15 cellular contexts compared by ENCODE assay signal in the genomic region with DNA sequence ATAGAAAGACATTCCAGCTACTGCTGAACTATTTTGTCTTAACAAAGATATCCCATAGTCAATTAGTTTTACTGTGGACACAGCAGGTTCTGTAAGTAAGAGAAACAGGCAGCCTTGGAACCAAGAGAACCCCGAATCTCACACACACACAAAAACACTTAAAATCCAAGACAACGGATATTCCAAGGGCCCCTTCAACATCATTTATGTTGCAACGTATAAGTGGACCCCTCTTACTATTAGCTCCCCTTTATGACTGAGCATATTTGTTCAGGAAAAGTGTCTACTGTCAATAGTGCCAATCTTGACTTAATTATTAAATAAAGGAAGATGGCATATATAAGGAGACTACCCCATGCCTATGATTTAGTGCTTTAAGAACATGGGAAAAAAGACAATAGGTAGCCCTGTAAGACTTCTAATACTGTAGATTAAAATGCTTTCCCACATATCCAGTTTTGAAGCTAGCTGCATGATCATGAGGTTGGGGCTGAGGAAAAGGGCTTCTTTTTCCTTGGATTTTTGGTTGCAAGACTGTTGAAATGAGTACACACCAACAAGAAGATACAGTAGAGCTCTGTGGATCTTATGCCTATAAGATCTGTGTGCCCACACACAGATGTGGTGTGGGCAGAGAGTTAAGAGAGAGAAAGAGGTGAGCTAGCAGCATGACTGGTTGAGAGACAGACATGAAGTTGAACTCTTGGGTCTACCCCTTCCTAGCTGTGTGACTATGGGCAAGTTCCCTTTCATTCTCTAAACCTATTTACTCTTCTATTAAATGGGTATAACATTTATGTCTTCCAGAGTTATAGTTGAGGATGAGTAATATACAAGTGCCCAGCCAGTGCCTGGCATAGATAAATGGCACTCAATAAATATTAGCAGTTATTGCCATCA. TPM values are rescaled to one million over a fixed set of nuclear protein-coding genes. Genes with fewer than 3 reads are reported as not detected.
A peak's percentile ranks its signal among the peaks of the same experiment; 100 is the strongest.
DNase-seq lines count a peak whose midpoint lies in the region; ATAC-seq, FAIRE-seq and TF ChIP-seq lines count a peak whose summit lies in the region.
"Had no signal": no experiment of that assay in that cellular context is flagged by ENCODE, and none has a peak within 500 bp of the region (broad histone marks: within the 10 kb centered on the region; RNA-seq: fewer than 3 reads in every experiment).

No MANE protein-coding gene starts in this region.

- SMC1A ChIA-PET in GM12878 (lab: Charles Lee; ENCODE audit: uncharacterized antibody, unreplicated experiment), result interaction anchor here (0.7 to 16.9 kb wide), 16 partner anchors 8 to 99 kb away, joined by 3 to 359 read pairs (median 10); partner anchors contain the start of gene SMIM36

- WGBS in GM12878 (ENCODE audit: insufficient coverage, insufficient replicate concordance, low lambda C conversion rate, missing lambda C conversion rate), result 98% methylated on average over 3 of the region's 3 CpGs

- H4K20me1 ChIP-seq in GM12878 (ENCODE audit: control insufficient read depth, insufficient read depth), result no peaks in the 10 kb centered on the region

- H3K4me3 ChIP-seq in HEK293 (ENCODE audit: low read depth, low read length), result no peak overlapping the region
- H3K4me3 ChIP-seq in GM12878, result peak overlapping the region; percentile 94
- H3K4me3 ChIP-seq: ascending aorta, GM23248 had no signal

- H3K27ac ChIP-seq in HEK293 (ENCODE audit: extremely low read depth, low read depth, low read length) (no peak overlapping the region), GM12878 (ENCODE audit: control insufficient read depth, insufficient read depth) (peak overlapping the region; percentile 91)
- H3K27ac ChIP-seq: ascending aorta, GM23248 had no signal

- H3K4me1 Mint-ChIP-seq in activated CD8-positive, alpha-beta memory T cell treated with anti-CD3 and anti-CD28 coated beads, Interleukin-2, amount 10 ng/mL, durations not matched to agents 7 days and 5 days, result peaks cover 69% of the 10 kb centered on the region

- no peaks in the 10 kb centered on the region for H3K9me3 ChIP-seq in HEK293 (ENCODE audit: control insufficient read depth, insufficient read depth, low read depth, low read length)
- no peaks in the 10 kb centered on the region for H3K9me3 ChIP-seq in GM12878 (replicated peaks; ENCODE audit: control insufficient read depth, insufficient read depth, low read length)
- H3K9me3 ChIP-seq: ascending aorta had no signal

- H2AFZ ChIP-seq in GM12878 (ENCODE audit: control insufficient read depth, low read depth, low read length), result no peak overlapping the region
- H2AFZ ChIP-seq: GM23248 had no signal

- RAD21 ChIA-PET in GM12878 (lab: Charles Lee; ENCODE audit: unreplicated experiment), result interaction anchor here (0.5 to 8.9 kb wide), 17 partner anchors 8 to 428 kb away, joined by 3 to 99 read pairs (median 5); partner anchors contain the start of genes PCTP and SMIM36

- TF ChIP-seq CTCF in HEK293 (tag by site-specific recombination; IDR thresholded peaks at IDR 0.05) (no peak), GM12878 (IDR thresholded peaks at IDR 0.05 in 2 of 3, conservative IDR thresholded peaks at IDR 0.05 in 1 of 3; ENCODE audit: control insufficient read depth in 2 of 3, extremely low read depth in 1 of 3, insufficient read depth in 1 of 3, low read depth in 3 of 3, low read length in 3 of 3) (no peak)

- H3K4me3 Mint-ChIP-seq in activated CD8-positive, alpha-beta memory T cell treated with anti-CD3 and anti-CD28 coated beads, Interleukin-2, amount 10 ng/mL, durations not matched to agents 7 days and 5 days, result peak overlapping the region; percentile 93

- no peaks in the 10 kb centered on the region for H3K9me3 Mint-ChIP-seq in activated CD8-positive, alpha-beta memory T cell treated with anti-CD3 and anti-CD28 coated beads, Interleukin-2, amount 10 ng/mL, durations not matched to agents 7 days and 5 days (ENCODE audit: low read depth)
- H3K9me3 Mint-ChIP-seq: WTC11 had no signal

- peaks cover 54% of the 10 kb centered on the region for H3K36me3 Mint-ChIP-seq in activated CD8-positive, alpha-beta memory T cell treated with anti-CD3 and anti-CD28 coated beads, Interleukin-2, amount 10 ng/mL, durations not matched to agents 7 days and 5 days

- peaks cover 1 to 12% of the 10 kb centered on the region in 2 experiments; a peak in 2 of 3 replicates for H3K36me3 ChIP-seq in HEK293 (ENCODE audit: control insufficient read depth in 2 of 2, insufficient read depth in 1 of 2, low read length in 2 of 2)
- peaks cover 0 to 3% of the 10 kb centered on the region in 2 experiments; a peak in 2 of 4 replicates for H3K36me3 ChIP-seq in GM12878 (ENCODE audit: control insufficient read depth in 2 of 2, insufficient read depth in 2 of 2, low read length in 1 of 2)
- H3K36me3 ChIP-seq: ascending aorta had no signal

- no peak for DNase-seq in activated CD8-positive, alpha-beta memory T cell treated with anti-CD3 and anti-CD28 coated beads, Interleukin-2, amount 10 ng/mL, durations not matched to agents 7 days and 5 days
- DNase-seq in activated CD8-positive, alpha-beta memory T cell treated with anti-CD3 and anti-CD28 coated beads, Interleukin-2, amount 50 U/mL, for 4 hours, result no peak
- DNase-seq in GM12878 (ENCODE audit: low read depth, low spot score), result no peak
- DNase-seq in putamen (ENCODE audit: low spot score), result peak; percentile 40
- no peak for DNase-seq in kidney tubule cell (ENCODE audit: low spot score)
- DNase-seq in G401 (ENCODE audit: low spot score), result no peak
- no peak for DNase-seq in epidermal melanocyte (ENCODE audit: insufficient read length, low spot score)
- DNase-seq: activated T-cell treated with anti-CD3 and anti-CD28 coated beads, Interleukin-2, amount 50 U/mL, for 1 hour; GM23248; NCI-H526 treated with DMSO at 0.1 percent for 48 hours; stimulated activated CD4-positive, alpha-beta T cell treated with anti-CD3 and anti-CD28 coated beads, Interleukin-15, amount 100 ng/mL, for 24 hours had no signal

- intact Hi-C loops in GM12878 (cut with micrococcal nuclease; ENCODE audit: unreplicated experiment), result no loop called here

- no peak for ATAC-seq in activated CD8-positive, alpha-beta memory T cell treated with anti-CD3 and anti-CD28 coated beads, Interleukin-2, amount 10 ng/mL, durations not matched to agents 7 days and 5 days
- no peak; the same call in 2 of the 3 replicates for ATAC-seq in GM12878
- ATAC-seq: WTC11 had no signal

- no peak for TF ChIP-seq EP300 in GM12878 (IDR thresholded peaks at IDR 0.05; ENCODE audit: borderline replicate concordance in 1 of 2, control insufficient read depth in 1 of 2, low read depth in 2 of 2, low read length in 2 of 2)

- H3K9ac ChIP-seq in GM12878 (ENCODE audit: control insufficient read depth, insufficient read depth, low read length), result peak overlapping the region; percentile 99; the same call in 1 of the 2 replicates
- H3K9ac ChIP-seq: GM23248 had no signal

- CTCF ChIA-PET in activated CD8-positive, alpha-beta memory T cell treated with anti-CD3 and anti-CD28 coated beads, Interleukin-2, amount 10 ng/mL, durations not matched to agents 7 days and 5 days (lab: Charles Lee), result interaction anchor here (0.8 to 1.2 kb wide), 2 partner anchors 13 to 97 kb away, joined by 3 to 5 read pairs; no protein-coding TSS in a partner anchor
- CTCF ChIA-PET in HEK293 (lab: Yijun Ruan, JAX) (no interaction called here), GM12878 (lab: Yijun Ruan, JAX) (interaction anchor here (0.6 to 5.3 kb wide), 11 partner anchors 8 to 297 kb away, joined by 3 to 32 read pairs (median 4); partner anchors contain the start of gene SMIM36)

- BruUV-seq in GM12878 (replicated peaks; lab: Mats Ljungman, UMichigan), result no TSS peak

- in situ Hi-C loops in GM12878 (cut with MboI) (no loop called here), G401 (cut with HindIII; ENCODE audit: low sequenced_read_pairs) (no loop called here)

- no peaks in the 10 kb centered on the region for H3K27me3 ChIP-seq in GM12878 (replicated peaks in 1 of 2; ENCODE audit: control insufficient read depth in 2 of 2, insufficient read depth in 2 of 2, low read length in 1 of 2)
- H3K27me3 ChIP-seq: ascending aorta had no signal

- no peak for TF ChIP-seq RAD21 in GM12878 (IDR thresholded peaks at IDR 0.05; ENCODE audit: insufficient read depth, low read depth, low read length)

- peak overlapping the region; percentile 99 for H3K27ac Mint-ChIP-seq in activated CD8-positive, alpha-beta memory T cell treated with anti-CD3 and anti-CD28 coated beads, Interleukin-2, amount 10 ng/mL, durations not matched to agents 7 days and 5 days
- H3K27ac Mint-ChIP-seq: WTC11 had no signal

- H3K4me1 ChIP-seq in HEK293 (ENCODE audit: control insufficient read depth, insufficient read depth, low read length) (peaks cover 7% of the 10 kb centered on the region), GM12878 (ENCODE audit: control insufficient read depth, insufficient read depth, low read length) (peaks cover 18% of the 10 kb centered on the region)
- H3K4me1 ChIP-seq: ascending aorta had no signal

- H3K27me3 Mint-ChIP-seq in activated CD8-positive, alpha-beta memory T cell treated with anti-CD3 and anti-CD28 coated beads, Interleukin-2, amount 10 ng/mL, durations not matched to agents 7 days and 5 days, result peaks cover 12% of the 10 kb centered on the region

- peaks cover 81% of the 10 kb centered on the region for H3K79me2 ChIP-seq in GM12878 (ENCODE audit: control insufficient read depth, insufficient read depth, low read length)

- no peak for TF ChIP-seq POLR2A in GM12878 (IDR thresholded peaks at IDR 0.05; ENCODE audit: low read depth, low read length)

- H3K4me2 ChIP-seq in GM12878 (ENCODE audit: control insufficient read depth, insufficient read depth), result peak overlapping the region; percentile 77

- no peak for FAIRE-seq in GM12878 (lab: Jason Lieb, UNC)
- FAIRE-seq: colon had no signal

- POLR2A ChIA-PET in HEK293 (lab: Yijun Ruan, JAX), result no interaction called here
- POLR2A ChIA-PET in GM12878 (lab: Charles Lee), result interaction anchor here (1.2 to 6.4 kb wide), 6 partner anchors 11 to 65 kb away, joined by 3 to 106 read pairs (median 8); no protein-coding TSS in a partner anchor

RNA-seq across cellular contexts. Expression of gene MMD, which starts 3.0 kb away (rescaled TPM):
- 10 to 100 TPM; 41.5 to 41.9 TPM for total RNA-seq in activated CD8-positive, alpha-beta memory T cell treated with anti-CD3 and anti-CD28 coated beads, Interleukin-2, amount 10 ng/mL, durations not matched to agents 7 days and 5 days
- total RNA-seq in GM12878 (2013; cell fraction: nucleolus; rRNA removed), result 88.8 and 95.5 TPM in 2 replicates
- total RNA-seq in GM12878 (2014; rRNA removed) (22.6 and 28.8 TPM in 2 replicates), GM12878 (2014; rRNA removed; fragmentation: Illumina TruSeq; extraction: Trizol) (18.6 and 20.6 TPM in 2 replicates), GM12878 (2021) (24.2 and 25.2 TPM in 2 replicates)
- 5.1 TPM for polyA plus RNA-seq in GM12878 (2011; ENCODE audit: low read depth)
- polyA plus RNA-seq in GM12878 (2011; rRNA removed) (46.7 and 53.5 TPM in 2 replicates), GM12878 (2014; fragmentation: Illumina TruSeq; extraction: Trizol) (22.1 and 29.2 TPM in 2 replicates), GM12878 (2014; fragmentation: Nextera tagmentation; extraction: Ambion mirVana) (10 to 100 TPM in 1 of 2 experiments, 1 to 10 TPM in 1; 8.0 to 12.1 TPM), GM12878 (2014; rRNA removed) (20.3 and 22.8 TPM in 2 replicates), GM12878 (2016; fragmentation: Nextera tagmentation; extraction: Ambion mirVana) (10 to 100 TPM; 23.0 to 24.0 TPM)
- polyA plus RNA-seq in GM12878 (2011; cell fraction: cytosol; rRNA removed), result 19.0 and 23.0 TPM in 2 replicates
- 23.6 and 27.5 TPM in 2 replicates for polyA plus RNA-seq in GM12878 (2011; cell fraction: nucleus; rRNA removed)
- 9.9 and 10.8 TPM in 2 replicates for polyA plus RNA-seq in GM12878 (2012)
- polyA minus RNA-seq in GM12878 (2011; rRNA and poly(A)+ RNA removed), result 22.3 and 29.7 TPM in 2 replicates
- polyA minus RNA-seq in GM12878 (2011; cell fraction: cytosol; rRNA and poly(A)+ RNA removed), result 10.5 and 12.4 TPM in 2 replicates
- polyA minus RNA-seq in GM12878 (2011; cell fraction: nucleus; rRNA and poly(A)+ RNA removed), result 27.1 and 30.5 TPM in 2 replicates
- 5.5 and 7.5 TPM in 2 replicates for total RNA-seq in G401 (2014; rRNA removed; shearing (Covaris generic))
